Comparison of ENCODE assay signal across 26 cellular contexts in the genomic region with DNA sequence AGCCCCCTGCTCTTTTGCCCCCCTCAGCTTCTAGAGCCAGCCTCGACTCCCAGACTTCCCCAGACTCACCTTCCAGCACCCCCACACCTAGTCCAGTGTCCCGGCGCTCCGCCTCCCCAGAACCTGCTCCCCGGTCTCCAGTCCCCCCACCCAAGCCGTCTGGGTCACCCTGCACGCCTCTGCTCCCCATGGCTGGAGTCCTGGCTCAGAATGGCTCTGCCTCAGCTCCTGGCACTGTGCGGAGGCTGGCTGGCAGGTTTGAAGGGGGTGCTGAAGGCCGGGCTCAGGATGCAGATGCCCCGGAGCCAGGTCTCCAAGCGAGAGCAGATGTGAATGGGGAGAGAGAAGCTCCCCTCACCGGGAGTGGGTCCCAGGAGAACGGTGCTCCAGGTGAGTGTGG. TPM values are rescaled to one million over a fixed set of nuclear protein-coding genes. Genes with fewer than 3 reads are reported as not detected.
DNase-seq lines count a peak whose midpoint lies in the region; ATAC-seq and TF ChIP-seq lines count a peak whose summit lies in the region.
"Had no signal": no experiment of that assay in that cellular context is flagged by ENCODE, and none has a peak within 500 bp of the region (broad histone marks: within the 10 kb centered on the region; RNA-seq: fewer than 3 reads in every experiment).

No MANE protein-coding gene starts in this region.

- H3K36me3 Mint-ChIP-seq in endothelial cell (ENCODE audit: low read depth, unreplicated experiment) = peaks cover 40% of the 10 kb centered on the region
- H3K36me3 Mint-ChIP-seq: CD4-positive, alpha-beta memory T cell had no signal

- H3K9me3 ChIP-seq in right atrium auricular region = no peaks in the 10 kb centered on the region
- no peaks in the 10 kb centered on the region for H3K9me3 ChIP-seq in osteoblast (ENCODE audit: low read depth, low read length)
- no peaks in the 10 kb centered on the region for H3K9me3 ChIP-seq in upper lobe of left lung
- H3K9me3 ChIP-seq: A549 had no signal

- no peak for DNase-seq in right atrium auricular region (ENCODE audit: low spot score)
- no peak for DNase-seq in Right ventricle myocardium superior
- DNase-seq in endothelial cell (ENCODE audit: low spot score) = no peak
- peak; percentile 23 for DNase-seq in osteoblast (ENCODE audit: insufficient read length, low spot score, missing footprints)
- DNase-seq in upper lobe of left lung = no peak
- no peak for DNase-seq in pons (ENCODE audit: low spot score)
- DNase-seq in DMS114 treated with DMSO at 0.1 percent for 48 hours (lab: John Stamatoyannopoulos, UW; ENCODE audit: unreplicated experiment) = no peak
- DNase-seq: C1 segment of cervical spinal cord; CD4-positive, alpha-beta memory T cell; COR-L47; GOT3; NCI-H1048; NCI-H1417 treated with DMSO at 0.1 percent for 48 hours; NCI-H1694 treated with DMSO at 0.1 percent for 48 hours; NCI-H2081; NCI-H2227 treated with DMSO at 0.1 percent for 48 hours; NCI-H526 treated with DMSO at 0.1 percent for 48 hours; RPMI8226; SHP77 treated with DMSO at 0.1 percent for 48 hours had no signal

- H2AFZ ChIP-seq in osteoblast (ENCODE audit: low read length) = no peak overlapping the region

- H3K36me3 ChIP-seq in right atrium auricular region = no peaks in the 10 kb centered on the region
- no peaks in the 10 kb centered on the region for H3K36me3 ChIP-seq in osteoblast (ENCODE audit: insufficient read depth, low read length)
- H3K36me3 ChIP-seq in upper lobe of left lung = peaks cover 0 to 21% (median 0%) of the 10 kb centered on the region in 4 donors

- H3K4me3 Mint-ChIP-seq in endothelial cell (ENCODE audit: unreplicated experiment) = peak overlapping the region; percentile 93
- H3K4me3 Mint-ChIP-seq: CD4-positive, alpha-beta memory T cell; IgD-negative memory B cell had no signal

- no peaks in the 10 kb centered on the region for H3K79me2 ChIP-seq in osteoblast (ENCODE audit: insufficient read depth, low read length)

- TF ChIP-seq CTCF in right atrium auricular region (IDR thresholded peaks at IDR 0.05) = no peak
- no peak for TF ChIP-seq CTCF in endothelial cell (IDR thresholded peaks at IDR 0.05; ENCODE audit: unreplicated experiment)
- no peak for TF ChIP-seq CTCF in osteoblast (IDR thresholded peaks at IDR 0.05; ENCODE audit: extremely low read depth, low read depth, low read length)
- TF ChIP-seq CTCF in upper lobe of left lung (IDR thresholded peaks at IDR 0.05) = no peak

- TF ChIP-seq EP300 in upper lobe of left lung (IDR thresholded peaks at IDR 0.05) = no peak

- 43 to 72% methylated on average over 9 of the region's 13 CpGs for WGBS in upper lobe of left lung, 2 donors

- H3K4me3 ChIP-seq in right atrium auricular region = peak overlapping the region; percentile 33 to 38
- no peak overlapping the region for H3K4me3 ChIP-seq in osteoblast (ENCODE audit: insufficient read depth, low read length)
- peak overlapping the region; percentile 10 to 62 (median 46) for H3K4me3 ChIP-seq in upper lobe of left lung
- H3K4me3 ChIP-seq: A549 had no signal

- no peak overlapping the region for H3K4me2 ChIP-seq in osteoblast (ENCODE audit: insufficient read depth, low read length)
- H3K4me2 ChIP-seq: A549, KMS-11 had no signal

- H3K27me3 Mint-ChIP-seq in endothelial cell (ENCODE audit: unreplicated experiment) = peaks cover 19% of the 10 kb centered on the region

- no peaks in the 10 kb centered on the region for H3K9me3 Mint-ChIP-seq in endothelial cell (ENCODE audit: unreplicated experiment)
- H3K9me3 Mint-ChIP-seq: CD4-positive, alpha-beta memory T cell; IgD-negative memory B cell had no signal

- no peaks in the 10 kb centered on the region for H4K20me1 ChIP-seq in osteoblast (ENCODE audit: insufficient read depth, low read length)

- H3K4me1 Mint-ChIP-seq in endothelial cell (ENCODE audit: unreplicated experiment) = peaks cover 40% of the 10 kb centered on the region
- H3K4me1 Mint-ChIP-seq: IgD-negative memory B cell had no signal

- intact Hi-C loops in Right ventricle myocardium superior (cut with DNase I) = no loop called here

- no peak for TF ChIP-seq POLR2A in upper lobe of left lung (IDR thresholded peaks at IDR 0.05)

- H3K27ac Mint-ChIP-seq in endothelial cell (ENCODE audit: unreplicated experiment) = no peak overlapping the region
- H3K27ac Mint-ChIP-seq: CD4-positive, alpha-beta memory T cell had no signal

- ATAC-seq in Right ventricle myocardium superior (ENCODE audit: poor library complexity) (no peak), upper lobe of left lung (ENCODE audit: low FRiP score in 2 of 2) (no peak), GM18511 (IDR thresholded peaks at IDR 0.05; ENCODE audit: unreplicated experiment) (no peak)
- ATAC-seq: HCT116 had no signal

- H3K27ac ChIP-seq in right atrium auricular region = no peak overlapping the region
- H3K27ac ChIP-seq in osteoblast (ENCODE audit: low read depth, low read length) = no peak overlapping the region
- peak overlapping the region in 3 of 4 donors; percentile 22 to 82 (median 54) for H3K27ac ChIP-seq in upper lobe of left lung
- H3K27ac ChIP-seq: A549, HL-60, KMS-11 had no signal

- H3K4me1 ChIP-seq in right atrium auricular region = peaks cover 0 to 19% of the 10 kb centered on the region in 2 donors
- no peaks in the 10 kb centered on the region for H3K4me1 ChIP-seq in osteoblast (ENCODE audit: insufficient read depth, low read length)
- H3K4me1 ChIP-seq in upper lobe of left lung = peaks cover 6 to 19% (median 12%) of the 10 kb centered on the region in 4 donors
- H3K4me1 ChIP-seq: A549 had no signal

- H3K27me3 ChIP-seq in right atrium auricular region (peaks cover 0 to 5% of the 10 kb centered on the region in 2 donors), osteoblast (ENCODE audit: insufficient read depth, low read length) (peaks cover 61% of the 10 kb centered on the region), upper lobe of left lung (no peaks in the 10 kb centered on the region)

RNA-seq across cellular contexts. Expression of gene ARHGEF15, which starts 2.2 kb away (rescaled TPM):
- total RNA-seq in right atrium auricular region (10 to 100 TPM in 1 of 2 donors, 1 to 10 TPM in 1; 5.9 to 18.7 TPM), Right ventricle myocardium superior (17.2 TPM), endothelial cell (ENCODE audit: unreplicated experiment) (113 TPM), osteoblast (not detected in 2 replicates), upper lobe of left lung (100 to 1,000 TPM in 2 of 6 donors, 10 to 100 TPM in 4; 12.5 to 127 (median 30.4) TPM)
- total RNA-seq: CD4-positive, alpha-beta memory T cell; NCI-H460 had no signal

RNA-seq across cellular contexts. Expression of gene SLC25A35, which starts 17.1 kb away (rescaled TPM):
- total RNA-seq in right atrium auricular region (1 to 10 TPM; 1.2 to 1.6 TPM), Right ventricle myocardium superior (1.00 TPM), endothelial cell (ENCODE audit: unreplicated experiment) (6.9 TPM), osteoblast (1.1 and 2.1 TPM in 2 replicates), upper lobe of left lung (10 to 100 TPM in 3 of 6 donors, 1 to 10 TPM in 3; 3.9 to 18.9 (median 9.5) TPM)

RNA-seq across cellular contexts. Expression of gene RANGRF, which starts 23.8 kb away (rescaled TPM):
- total RNA-seq in right atrium auricular region (10 to 100 TPM; 24.1 to 29.9 TPM), Right ventricle myocardium superior (23.2 TPM), endothelial cell (ENCODE audit: unreplicated experiment) (22.0 TPM), osteoblast (8.0 and 8.3 TPM in 2 replicates), upper lobe of left lung (10 to 100 TPM; 19.9 to 32.4 (median 26.6) TPM)

RNA-seq across cellular contexts. Expression of gene ODF4, which starts 27.4 kb away (rescaled TPM):
- total RNA-seq in right atrium auricular region = not detected
- total RNA-seq in Right ventricle myocardium superior = not detected
- total RNA-seq in endothelial cell (ENCODE audit: unreplicated experiment) = not detected
- not detected in 2 replicates for total RNA-seq in osteoblast
- total RNA-seq in upper lobe of left lung = not detected
- total RNA-seq: CD4-positive, alpha-beta memory T cell; NCI-H460 had no signal

Comparison
In these comparisons a context has a peak if more than half of its experiments do, and no peak if none do; other contexts are left out.
1. H3K27ac ChIP-seq: peak in upper lobe of left lung (3 of 4); none in right atrium auricular region (0 of 2) and osteoblast (single experiment).